In genomic region chr2:28752608-28752984, GRCh38 we compare ENCODE assay signal across 8 cellular contexts. TPM values are rescaled to one million over a fixed set of nuclear protein-coding genes. Genes with fewer than 3 reads are reported as not detected.
DNase-seq lines count a peak whose midpoint lies in the region; ATAC-seq and TF ChIP-seq lines count a peak whose summit lies in the region.

No MANE protein-coding gene starts in this region.

- TF ChIP-seq CTCF in GM23338 (conservative IDR thresholded peaks at IDR 0.05; ENCODE audit: low read depth in 2 of 2): no peak
- TF ChIP-seq CTCF in RWPE2 (IDR thresholded peaks at IDR 0.05; ENCODE audit: poor library complexity, severe bottlenecking): no peak
- no peak for TF ChIP-seq CTCF in esophagus squamous epithelium (IDR thresholded peaks at IDR 0.05)

- H3K4me2 ChIP-seq in GM23338: peak overlapping the region; percentile 93

- peak overlapping the region; percentile 82 for H3K4me3 ChIP-seq in GM23338
- H3K4me3 ChIP-seq in RWPE2 (ENCODE audit: severe bottlenecking): peak overlapping the region; percentile 85
- H3K4me3 ChIP-seq in esophagus squamous epithelium: peak overlapping the region; percentile 77 to 97 (median 96)

- H3K9me2 ChIP-seq in GM23338 (ENCODE audit: insufficient read depth): no peaks in the 10 kb centered on the region

- H3K36me3 ChIP-seq in GM23338 (ENCODE audit: insufficient read depth): no peaks in the 10 kb centered on the region
- peaks cover 17% of the 10 kb centered on the region for H3K36me3 ChIP-seq in RWPE2 (ENCODE audit: low read depth)
- H3K36me3 ChIP-seq in esophagus squamous epithelium: no peaks in the 10 kb centered on the region

- TF ChIP-seq POLR2A in esophagus squamous epithelium (IDR thresholded peaks at IDR 0.05): no peak

- intact Hi-C loops in esophagus squamous epithelium (cut with DNase I): loop anchor here (10.0 kb wide), 1 partner anchor 88 kb away; no protein-coding TSS in a partner anchor

- H3K27me3 Mint-ChIP-seq in GM23338 (ENCODE audit: insufficient read depth, low read depth, poor library complexity): peaks cover 13% of the 10 kb centered on the region

- no peak overlapping the region for H2AFZ ChIP-seq in GM23338

- peaks cover 23% of the 10 kb centered on the region for H3K4me1 ChIP-seq in GM23338 (ENCODE audit: insufficient read depth)
- H3K4me1 ChIP-seq in RWPE2 (ENCODE audit: insufficient read depth, poor library complexity, severe bottlenecking): peaks cover 31% of the 10 kb centered on the region
- peaks cover 14 to 60% (median 31%) of the 10 kb centered on the region in 3 donors for H3K4me1 ChIP-seq in esophagus squamous epithelium

- ATAC-seq in GM23338: no peak
- ATAC-seq in RWPE2 (ENCODE audit: low read depth): no peak
- no peak for ATAC-seq in GM19463 (IDR thresholded peaks at IDR 0.05; ENCODE audit: unreplicated experiment)

- H3K79me2 ChIP-seq in GM23338 (replicated peaks; ENCODE audit: insufficient read depth): peaks cover 57% of the 10 kb centered on the region

- 0 to 2% methylated on average over 9 of the region's 9 CpGs for WGBS in esophagus squamous epithelium, 2 donors

- peak overlapping the region; percentile 92 for H3K4me3 Mint-ChIP-seq in GM23338

- H3K27me3 ChIP-seq in GM23338 (ENCODE audit: insufficient read depth) (0 out of 2 replicates have a peak, but pooled peaks cover 5% of the 10 kb centered on the region), RWPE2 (ENCODE audit: insufficient read depth, poor library complexity, severe bottlenecking) (no peaks in the 10 kb centered on the region), esophagus squamous epithelium (no peaks in the 10 kb centered on the region)

- no peaks in the 10 kb centered on the region for H3F3A ChIP-seq in GM23338 (replicated peaks; ENCODE audit: low read depth)

- H3K9me3 ChIP-seq in RWPE2 (ENCODE audit: severe bottlenecking) (no peaks in the 10 kb centered on the region), esophagus squamous epithelium (no peaks in the 10 kb centered on the region)

- no peak for DNase-seq in GM23338 (ENCODE audit: low spot score)
- DNase-seq in RWPE2 (ENCODE audit: low spot score): no peak
- DNase-seq in esophagus squamous epithelium (lab: John Stamatoyannopoulos, UW): no peak
- DNase-seq in pons (ENCODE audit: low spot score): peak; percentile 52
- DNase-seq in activated effector memory CD4-positive, alpha-beta T cell treated with Interleukin-2 at 50 U/mL for 16 hours: no peak
- DNase-seq in kidney glomerular epithelial cell (lab: John Stamatoyannopoulos, UW): no peak
- no peak for DNase-seq in NOMO-1 treated with DMSO at 0.1 percent for 48 hours (lab: John Stamatoyannopoulos, UW; ENCODE audit: unreplicated experiment)

- no peaks in the 10 kb centered on the region for H3K9me3 Mint-ChIP-seq in GM23338

- H3K36me3 Mint-ChIP-seq in GM23338 (ENCODE audit: low read depth): peaks cover 4% of the 10 kb centered on the region; the same call in 1 of the 3 replicates

- peak overlapping the region; percentile 99 for H3K27ac Mint-ChIP-seq in GM23338

- H3K4me1 Mint-ChIP-seq in GM23338: peaks cover 38% of the 10 kb centered on the region

- peaks cover 32% of the 10 kb centered on the region for H4K20me1 ChIP-seq in GM23338 (replicated peaks; ENCODE audit: insufficient read depth)

- H3K27ac ChIP-seq in GM23338 (ENCODE audit: low read depth): peak overlapping the region; percentile 92; the same call in 1 of the 2 replicates
- H3K27ac ChIP-seq in RWPE2 (ENCODE audit: poor library complexity, severe bottlenecking): peak overlapping the region; percentile 90
- peak overlapping the region; percentile 98 to 100 (median 100) for H3K27ac ChIP-seq in esophagus squamous epithelium

TF ChIP-seq in GM23338, 12 proteins besides CTCF, POLR2A, EP300 and RAD21:
- TF ChIP-seq NANOG (IDR thresholded peaks at IDR 0.05; ENCODE audit: borderline replicate concordance) (no peak), CREB1 (CRISPR knock-in tag; IDR thresholded peaks at IDR 0.05; ENCODE audit: low read depth) (no peak), REST (IDR thresholded peaks at IDR 0.05; ENCODE audit: unreplicated experiment) (no peak), EZH2 (IDR thresholded peaks at IDR 0.05; ENCODE audit: low read depth, unreplicated experiment) (no peak), EZH2phosphoT487 (IDR thresholded peaks at IDR 0.05; ENCODE audit: unreplicated experiment) (no peak), POLR2AphosphoS5 (IDR thresholded peaks at IDR 0.05; ENCODE audit: low read depth) (no peak), ZNF114 (CRISPR knock-in tag; IDR thresholded peaks at IDR 0.05) (no peak)

RNA-seq across cellular contexts. Expression of gene PPP1CB, which starts 1.0 kb away (rescaled TPM):
- 118 and 146 TPM in 2 replicates for total RNA-seq in GM23338 (2014; rRNA removed; shearing (Covaris generic))
- 90.7 and 103 TPM in 2 replicates for polyA plus RNA-seq in GM23338 (2016; fragmentation: Nextera tagmentation; extraction: Ambion mirVana)
- total RNA-seq in esophagus squamous epithelium: 100 to 1,000 TPM; 141 to 315 (median 195) TPM

RNA-seq across cellular contexts. Expression of gene SPDYA, which starts 58.0 kb away (rescaled TPM):
- total RNA-seq in GM23338 (2014; rRNA removed; shearing (Covaris generic)): 0.12 and 0.42 TPM in 2 replicates
- 2.8 and 4.0 TPM in 2 replicates for polyA plus RNA-seq in GM23338 (2016; fragmentation: Nextera tagmentation; extraction: Ambion mirVana)
- 1 to 10 TPM in 2 of 4 donors, under 1 TPM in 1, not detected in 1; 0.97 to 1.7 (median 1.4) TPM for total RNA-seq in esophagus squamous epithelium
